8 cellular contexts compared by ENCODE assay signal in genomic region chr19:2782936-2783780, GRCh38. TPM values are rescaled to one million over a fixed set of nuclear protein-coding genes. Genes with fewer than 3 reads are reported as not detected.
DNase-seq lines count a peak whose midpoint lies in the region; ATAC-seq and TF ChIP-seq lines count a peak whose summit lies in the region.

TSS of gene SGTA (minus strand) at chr19:2783273. CDS start at chr19:2769068, 14,205 bp downstream.

- H3K27ac Mint-ChIP-seq in activated T-helper 2 cell treated with anti-CD3 and anti-CD28 coated beads, Interferon-gamma antibody, Interleukin-2, Interleukin-4, amounts not matched to agents 10 μg/mL and 5 μg/mL and 100 μg/mL, durations not matched to agents 14 hours and 24 hours and 36 hours: peak within 1 kb of the TSS; percentile 95
- H3K27ac Mint-ChIP-seq in naive thymus-derived CD8-positive, alpha-beta T cell: peak within 1 kb of the TSS; percentile 87 to 98 (median 96)

- intact Hi-C loops in activated T-helper 2 cell treated with anti-CD3 and anti-CD28 coated beads, Interferon-gamma antibody, Interleukin-2, Interleukin-4, amounts not matched to agents 10 μg/mL and 5 μg/mL and 100 μg/mL, durations not matched to agents 14 hours and 24 hours and 36 hours (cut with micrococcal nuclease): no loop called here

- peak within 1 kb of the TSS; percentile 93 for H3K4me3 Mint-ChIP-seq in activated T-helper 2 cell treated with anti-CD3 and anti-CD28 coated beads, Interferon-gamma antibody, Interleukin-2, Interleukin-4, amounts not matched to agents 10 μg/mL and 5 μg/mL and 100 μg/mL, durations not matched to agents 14 hours and 24 hours and 36 hours (ENCODE audit: low read depth)
- H3K4me3 Mint-ChIP-seq in naive thymus-derived CD8-positive, alpha-beta T cell: peak within 1 kb of the TSS; percentile 80 to 96 (median 92)

- H3K27ac ChIP-seq in RWPE2 (ENCODE audit: poor library complexity, severe bottlenecking): peak within 1 kb of the TSS; percentile 34

- TF ChIP-seq CTCF in RWPE2 (IDR thresholded peaks at IDR 0.05; ENCODE audit: poor library complexity, severe bottlenecking) (no peak), fibroblast of mammary gland (conservative IDR thresholded peaks at IDR 0.05; ENCODE audit: control insufficient read depth, insufficient read depth, low read depth, low read length) (peak; percentile 35)

- peaks cover 20% of the 10 kb centered on the region for H3K36me3 ChIP-seq in RWPE2 (ENCODE audit: low read depth)

- H3K27me3 Mint-ChIP-seq in activated T-helper 2 cell treated with anti-CD3 and anti-CD28 coated beads, Interferon-gamma antibody, Interleukin-2, Interleukin-4, amounts not matched to agents 10 μg/mL and 5 μg/mL and 100 μg/mL, durations not matched to agents 14 hours and 24 hours and 36 hours (ENCODE audit: low read depth): no peaks in the 10 kb centered on the region
- no peaks in the 10 kb centered on the region for H3K27me3 Mint-ChIP-seq in naive thymus-derived CD8-positive, alpha-beta T cell

- H3K4me1 ChIP-seq in RWPE2 (ENCODE audit: insufficient read depth, poor library complexity, severe bottlenecking): peaks cover 5% of the 10 kb centered on the region

- H3K4me3 ChIP-seq in RWPE2 (ENCODE audit: severe bottlenecking) (peak within 1 kb of the TSS; percentile 98), fibroblast of mammary gland (ENCODE audit: control insufficient read depth, low read depth, low read length) (peak within 1 kb of the TSS; percentile 96)

- H3K36me3 Mint-ChIP-seq in activated T-helper 2 cell treated with anti-CD3 and anti-CD28 coated beads, Interferon-gamma antibody, Interleukin-2, Interleukin-4, amounts not matched to agents 10 μg/mL and 5 μg/mL and 100 μg/mL, durations not matched to agents 14 hours and 24 hours and 36 hours (ENCODE audit: low read depth): peaks cover 30% of the 10 kb centered on the region
- peaks cover 0 to 2% (median 0%) of the 10 kb centered on the region in 3 donors for H3K36me3 Mint-ChIP-seq in naive thymus-derived CD8-positive, alpha-beta T cell

- no peaks in the 10 kb centered on the region for H3K9me3 Mint-ChIP-seq in activated T-helper 2 cell treated with anti-CD3 and anti-CD28 coated beads, Interferon-gamma antibody, Interleukin-2, Interleukin-4, amounts not matched to agents 10 μg/mL and 5 μg/mL and 100 μg/mL, durations not matched to agents 14 hours and 24 hours and 36 hours
- H3K9me3 Mint-ChIP-seq in naive thymus-derived CD8-positive, alpha-beta T cell: no peaks in the 10 kb centered on the region

- peaks cover 37% of the 10 kb centered on the region for H3K4me1 Mint-ChIP-seq in activated T-helper 2 cell treated with anti-CD3 and anti-CD28 coated beads, Interferon-gamma antibody, Interleukin-2, Interleukin-4, amounts not matched to agents 10 μg/mL and 5 μg/mL and 100 μg/mL, durations not matched to agents 14 hours and 24 hours and 36 hours (ENCODE audit: low read depth)
- H3K4me1 Mint-ChIP-seq in naive thymus-derived CD8-positive, alpha-beta T cell: peaks cover 25 to 68% (median 58%) of the 10 kb centered on the region in 4 donors

- POLR2A ChIA-PET in naive thymus-derived CD8-positive, alpha-beta T cell (lab: Charles Lee): interaction anchor here (0.6 to 1.6 kb wide), 7 partner anchors 37 to 307 kb away, joined by 3 to 5 read pairs (median 3); partner anchors contain the start of genes GADD45B, SLC39A3, ZNF554 and ZNF555

- no peaks in the 10 kb centered on the region for H3K27me3 ChIP-seq in RWPE2 (ENCODE audit: insufficient read depth, poor library complexity, severe bottlenecking)

- H3K9me3 ChIP-seq in RWPE2 (ENCODE audit: severe bottlenecking): no peaks in the 10 kb centered on the region

- DNase-seq in ELR (ENCODE audit: low read depth) (peak; percentile 100), H4 (ENCODE audit: low spot score) (peak; percentile 99), LoVo (ENCODE audit: low spot score) (peak; percentile 98), RWPE2 (ENCODE audit: low spot score) (peak; percentile 97), fibroblast of mammary gland (ENCODE audit: low read depth) (peak; percentile 99)
- peak; percentile 96 for DNase-seq in activated T-helper 2 cell treated with anti-CD3 and anti-CD28 coated beads, Interferon-gamma antibody, Interleukin-2, Interleukin-4, amounts not matched to agents 10 μg/mL and 5 μg/mL and 100 μg/mL, durations not matched to agents 14 hours and 24 hours and 36 hours (ENCODE audit: low spot score)
- DNase-seq in naive thymus-derived CD8-positive, alpha-beta T cell: peak; percentile 88 to 98 (median 95)
- peak; percentile 85 to 95 (median 94) for DNase-seq in stimulated activated naive CD4-positive, alpha-beta T cell (lab: John Stamatoyannopoulos, UW)

- peak; percentile 80 for ATAC-seq in RWPE2 (ENCODE audit: low read depth)
- ATAC-seq in naive thymus-derived CD8-positive, alpha-beta T cell: peak; percentile 57 to 67

RNA-seq across cellular contexts. Expression of gene SGTA, which starts in this region (rescaled TPM):
- 47.0 and 53.4 TPM in 2 replicates for total RNA-seq in H4 (2014; rRNA removed; shearing (Covaris generic))
- total RNA-seq in activated T-helper 2 cell treated with anti-CD3 and anti-CD28 coated beads, Interferon-gamma antibody, Interleukin-2, Interleukin-4, amounts not matched to agents 10 μg/mL and 5 μg/mL and 100 μg/mL, durations not matched to agents 14 hours and 24 hours and 36 hours: 64.3 and 67.3 TPM in 2 replicates
- 10 to 100 TPM; 33.8 to 34.3 TPM for total RNA-seq in naive thymus-derived CD8-positive, alpha-beta T cell
- 10 to 100 TPM; 23.4 to 37.0 (median 28.4) TPM for polyA plus RNA-seq in naive thymus-derived CD8-positive, alpha-beta T cell

Comparison
In these comparisons a context has a peak if more than half of its experiments do, and no peak if none do; other contexts are left out.
1. Peak in every context shown above with its lines: DNase-seq, ATAC-seq, H3K4me3 ChIP-seq and H3K27ac ChIP-seq.